ENCODE assay signal across 25 cellular contexts in genomic region chr4:174189392-174190029, GRCh38.
"Had no signal": no experiment of that assay in that cellular context is flagged by ENCODE, and none has a peak within 500 bp of the region (broad histone marks: within the 10 kb centered on the region; RNA-seq: fewer than 3 reads in every experiment).

No MANE protein-coding gene starts in this region.

- H3K27ac Mint-ChIP-seq: activated CD4-positive, alpha-beta memory T cell treated with anti-CD3 and anti-CD28 coated beads, Interleukin-2, amount 10 ng/mL, durations not matched to agents 7 days and 5 days; activated CD4-positive, alpha-beta T cell treated with anti-CD3 and anti-CD28 coated beads, Interleukin-2, amount 10 ng/mL, durations not matched to agents 7 days and 5 days; activated naive CD4-positive, alpha-beta T cell treated with anti-CD3 and anti-CD28 coated beads, Interleukin-2, amount 10 ng/mL, durations not matched to agents 7 days and 5 days; activated naive CD8-positive, alpha-beta T cell treated with anti-CD3 and anti-CD28 coated beads, Interleukin-2, amount 10 ng/mL, durations not matched to agents 7 days and 5 days; activated T-helper 2 cell treated with anti-CD3 and anti-CD28 coated beads, Interferon-gamma antibody, Interleukin-2, Interleukin-4, amounts not matched to agents 10 μg/mL and 5 μg/mL and 100 μg/mL, durations not matched to agents 14 hours and 24 hours and 36 hours; T-helper 17 cell had no signal

- H3K4me3 ChIP-seq: ascending aorta, body of pancreas had no signal

- H3K9me3 Mint-ChIP-seq: activated CD4-positive, alpha-beta memory T cell treated with anti-CD3 and anti-CD28 coated beads, Interleukin-2, amount 10 ng/mL, durations not matched to agents 7 days and 5 days; activated CD4-positive, alpha-beta T cell treated with anti-CD3 and anti-CD28 coated beads, Interleukin-2, amount 10 ng/mL, durations not matched to agents 7 days and 5 days; activated naive CD4-positive, alpha-beta T cell treated with anti-CD3 and anti-CD28 coated beads, Interleukin-2, amount 10 ng/mL, durations not matched to agents 7 days and 5 days; activated naive CD8-positive, alpha-beta T cell treated with anti-CD3 and anti-CD28 coated beads, Interleukin-2, amount 10 ng/mL, durations not matched to agents 7 days and 5 days; activated T-helper 2 cell treated with anti-CD3 and anti-CD28 coated beads, Interferon-gamma antibody, Interleukin-2, Interleukin-4, amounts not matched to agents 10 μg/mL and 5 μg/mL and 100 μg/mL, durations not matched to agents 14 hours and 24 hours and 36 hours had no signal

- ATAC-seq: body of pancreas, PC-3, T-helper 17 cell had no signal

- H3K9me3 ChIP-seq: ascending aorta, body of pancreas had no signal

- H3K4me1 Mint-ChIP-seq: activated CD4-positive, alpha-beta memory T cell treated with anti-CD3 and anti-CD28 coated beads, Interleukin-2, amount 10 ng/mL, durations not matched to agents 7 days and 5 days; activated CD4-positive, alpha-beta T cell treated with anti-CD3 and anti-CD28 coated beads, Interleukin-2, amount 10 ng/mL, durations not matched to agents 7 days and 5 days; activated naive CD4-positive, alpha-beta T cell treated with anti-CD3 and anti-CD28 coated beads, Interleukin-2, amount 10 ng/mL, durations not matched to agents 7 days and 5 days; activated naive CD8-positive, alpha-beta T cell treated with anti-CD3 and anti-CD28 coated beads, Interleukin-2, amount 10 ng/mL, durations not matched to agents 7 days and 5 days; T-helper 17 cell had no signal

- DNase-seq: activated CD4-positive, alpha-beta memory T cell treated with anti-CD3 and anti-CD28 coated beads, Interleukin-2, amount 10 ng/mL, durations not matched to agents 7 days and 5 days; activated CD4-positive, alpha-beta T cell treated with anti-CD3 and anti-CD28 coated beads, Interleukin-2, amount 10 ng/mL, durations not matched to agents 7 days and 5 days; activated CD4-positive, CD25-positive, alpha-beta regulatory T cell; activated gamma-delta T cell treated with Interleukin-2 at 50 U/mL for 16 hours; activated naive CD4-positive, alpha-beta T cell treated with anti-CD3 and anti-CD28 coated beads, Interleukin-2, amount 10 ng/mL, durations not matched to agents 7 days and 5 days; activated naive CD8-positive, alpha-beta T cell treated with anti-CD3 and anti-CD28 coated beads, Interleukin-2, amount 10 ng/mL, durations not matched to agents 7 days and 5 days; activated T-cell treated with anti-CD3 and anti-CD28 coated beads for 4 hours; activated T-cell treated with anti-CD3 and anti-CD28 coated beads, Interleukin-2, amount 50 U/mL, for 48 hours; amniotic stem cell; body of pancreas; central memory CD4-positive, alpha-beta T cell; MM.1S; NCI-H1105; NCI-H1436; NCI-H1694 treated with DMSO at 0.1 percent for 48 hours; NCI-H2029 treated with DMSO at 0.1 percent for 48 hours; NCI-H345; NCI-H510A; PC-3; SHP77 treated with DMSO at 0.1 percent for 48 hours; T-helper 17 cell; T-helper 9 cell had no signal

- H3K27me3 ChIP-seq: ascending aorta, body of pancreas had no signal

- H3K36me3 Mint-ChIP-seq: activated naive CD4-positive, alpha-beta T cell treated with anti-CD3 and anti-CD28 coated beads, Interleukin-2, amount 10 ng/mL, durations not matched to agents 7 days and 5 days; activated naive CD8-positive, alpha-beta T cell treated with anti-CD3 and anti-CD28 coated beads, Interleukin-2, amount 10 ng/mL, durations not matched to agents 7 days and 5 days had no signal

- H3K36me3 ChIP-seq: ascending aorta had no signal

- H3K27ac ChIP-seq: ascending aorta, body of pancreas, VCaP had no signal

- H3K4me3 Mint-ChIP-seq: activated CD4-positive, alpha-beta memory T cell treated with anti-CD3 and anti-CD28 coated beads, Interleukin-2, amount 10 ng/mL, durations not matched to agents 7 days and 5 days; activated CD4-positive, alpha-beta T cell treated with anti-CD3 and anti-CD28 coated beads, Interleukin-2, amount 10 ng/mL, durations not matched to agents 7 days and 5 days; activated naive CD4-positive, alpha-beta T cell treated with anti-CD3 and anti-CD28 coated beads, Interleukin-2, amount 10 ng/mL, durations not matched to agents 7 days and 5 days; activated naive CD8-positive, alpha-beta T cell treated with anti-CD3 and anti-CD28 coated beads, Interleukin-2, amount 10 ng/mL, durations not matched to agents 7 days and 5 days; T-helper 17 cell had no signal

- H3K4me1 ChIP-seq: ascending aorta, body of pancreas had no signal
